Comparison of ENCODE assay signal across 13 cellular contexts in the genomic region with DNA sequence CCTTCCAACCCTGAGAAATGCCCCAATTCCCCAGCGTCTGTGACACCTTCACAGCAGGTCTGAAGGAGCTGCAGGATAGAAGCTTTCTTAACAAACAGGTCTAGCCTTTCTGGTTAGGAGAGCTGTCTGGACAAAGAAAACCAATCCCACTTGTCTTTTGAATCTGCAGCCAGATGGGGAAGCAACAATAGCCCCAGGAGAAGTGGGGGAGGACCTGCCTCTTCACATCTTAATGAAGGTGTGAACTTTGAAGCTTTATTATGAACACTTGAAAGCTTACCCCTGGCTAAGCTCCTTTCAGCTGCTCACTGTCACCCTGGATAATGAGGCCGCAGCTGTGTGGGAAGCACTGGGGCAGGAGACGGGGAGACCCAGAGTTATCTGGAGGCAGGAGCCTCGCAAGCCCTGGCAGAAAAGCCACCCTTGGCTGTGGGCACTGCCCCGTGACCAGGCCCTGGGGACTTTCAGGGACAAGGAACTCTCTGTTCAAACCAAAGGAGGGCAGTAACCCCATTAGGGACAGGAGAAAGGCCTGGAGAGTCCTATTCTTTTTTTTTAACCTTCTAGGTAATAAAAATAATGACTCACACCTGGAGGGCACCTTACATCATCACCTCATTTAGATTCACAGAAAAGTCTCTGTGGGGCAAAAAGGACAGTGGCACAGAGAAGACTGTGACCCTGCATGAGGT.
DNase-seq lines count a peak whose midpoint lies in the region; ATAC-seq, FAIRE-seq and TF ChIP-seq lines count a peak whose summit lies in the region.
"Had no signal": no experiment of that assay in that cellular context is flagged by ENCODE, and none has a peak within 500 bp of the region (broad histone marks: within the 10 kb centered on the region; RNA-seq: fewer than 3 reads in every experiment).

No MANE protein-coding gene starts in this region.

- peaks cover 21% of the 10 kb centered on the region for H3K4me1 ChIP-seq in HUES6 (ENCODE audit: control insufficient read depth, insufficient read depth, low read length)
- H3K4me1 ChIP-seq: adrenal gland, vagina had no signal

- no peak overlapping the region for H3K27ac ChIP-seq in HUES6 (ENCODE audit: low read depth, low read length)
- H3K27ac ChIP-seq: adrenal gland, vagina had no signal

- H3K27me3 ChIP-seq in HUES6 (ENCODE audit: control insufficient read depth, insufficient read depth, low read length): no peaks in the 10 kb centered on the region
- H3K27me3 ChIP-seq: adrenal gland, vagina had no signal

- DNase-seq in Caki2 (ENCODE audit: low read depth): peak; percentile 28
- DNase-seq in NCI-H774 (lab: John Stamatoyannopoulos, UW): peak; percentile 19
- DNase-seq in kidney tubule cell (ENCODE audit: low spot score): peak; percentile 60
- DNase-seq in GM12892 (ENCODE audit: insufficient read length): no peak
- DNase-seq in activated CD4-positive, alpha-beta T cell treated with anti-CD3 and anti-CD28 coated beads, Interleukin-2, amount 50 U/mL, for 1 hour: no peak
- DNase-seq in activated CD4-positive, CD25-positive, alpha-beta regulatory T cell treated with anti-CD3 and anti-CD28 coated beads, Interleukin-2, amount 50 U/mL, for 72 hours: no peak
- DNase-seq: adrenal gland, foreskin melanocyte, left cardiac atrium, MV-4-11 had no signal

- no peaks in the 10 kb centered on the region for H3K9me3 ChIP-seq in HUES6 (ENCODE audit: control insufficient read depth, insufficient read depth, low read depth, low read length)
- H3K9me3 ChIP-seq: adrenal gland, vagina had no signal

- H3K4me3 ChIP-seq in HUES6 (ENCODE audit: low read depth, low read length): no peak overlapping the region
- H3K4me3 ChIP-seq: adrenal gland, vagina had no signal

- no peak for TF ChIP-seq POLR2A in GM12892 (IDR thresholded peaks at IDR 0.05; ENCODE audit: low read depth, low read length)

- peak overlapping the region; percentile 35 for H3K9ac ChIP-seq in HUES6 (ENCODE audit: low read length)

- in situ Hi-C loops in Caki2 (cut with HindIII; ENCODE audit: low pct_unique_long_range_greater_than_20kb, low sequenced_read_pairs): no loop called here

- H3K36me3 ChIP-seq in HUES6 (ENCODE audit: control insufficient read depth, insufficient read depth, low read length): no peaks in the 10 kb centered on the region
- H3K36me3 ChIP-seq: adrenal gland, vagina had no signal

- FAIRE-seq in GM12892 (lab: Jason Lieb, UNC): no peak

- no peak for ATAC-seq in GM21526 (IDR thresholded peaks at IDR 0.05; ENCODE audit: low FRiP score, unreplicated experiment)

Comparison
In these comparisons a context has a peak if more than half of its experiments do, and no peak if none do; other contexts are left out.
1. DNase-seq: peak in Caki2 (single experiment), NCI-H774 (single experiment) and kidney tubule cell (single experiment); none in GM12892 (single experiment), activated CD4-positive, alpha-beta T cell treated with anti-CD3 and anti-CD28 coated beads, Interleukin-2, amount 50 U/mL, for 1 hour (single experiment) and activated CD4-positive, CD25-positive, alpha-beta regulatory T cell treated with anti-CD3 and anti-CD28 coated beads, Interleukin-2, amount 50 U/mL, for 72 hours (single experiment).